In the genomic region with DNA sequence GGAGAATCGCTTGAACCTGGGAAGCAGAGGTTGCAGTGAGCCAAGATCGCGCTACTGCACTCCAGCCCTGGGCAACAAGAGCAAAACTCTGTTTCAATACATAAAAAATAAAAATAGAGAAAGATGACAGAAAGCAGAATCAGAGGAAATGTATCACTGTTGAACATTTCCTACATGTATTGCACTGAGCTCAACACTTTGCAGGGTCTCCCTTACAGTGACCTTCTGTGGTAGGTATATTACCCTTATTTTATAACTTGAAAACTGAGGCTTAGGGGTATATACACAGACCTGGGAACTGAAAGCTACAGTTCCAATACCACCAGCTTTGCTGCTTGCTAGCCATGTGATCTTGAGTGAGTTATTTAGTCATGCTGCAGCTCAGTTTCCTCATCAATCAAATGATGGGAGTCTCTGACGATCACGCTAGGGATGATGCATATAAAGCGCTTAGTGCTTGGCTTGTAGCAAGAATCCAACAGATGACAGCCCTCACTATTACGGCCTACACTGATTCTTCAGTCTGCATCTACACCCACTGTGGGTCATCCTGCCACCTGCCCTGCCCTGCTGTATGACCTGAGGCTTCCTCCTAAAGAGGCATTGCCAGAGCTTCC, we compare ENCODE assay signal across 27 cellular contexts.
"Had no signal": no experiment of that assay in that cellular context is flagged by ENCODE, and none has a peak within 500 bp of the region (broad histone marks: within the 10 kb centered on the region; RNA-seq: fewer than 3 reads in every experiment).

No MANE protein-coding gene starts in this region.

- H3K9me3 ChIP-seq: gastrocnemius medialis, left lung, lower lobe of right lung, mucosa of descending colon had no signal

- H3K27me3 Mint-ChIP-seq: naive B cell; naive thymus-derived CD8-positive, alpha-beta T cell had no signal

- H3K36me3 ChIP-seq: esophagus squamous epithelium, gastrocnemius medialis, heart right ventricle, left lung, lower lobe of right lung had no signal

- H3K4me1 ChIP-seq: esophagus squamous epithelium, gastrocnemius medialis, left lung, lower lobe of right lung had no signal

- H3K4me3 Mint-ChIP-seq: mesothelial cell of epicardium; naive B cell; naive thymus-derived CD8-positive, alpha-beta T cell had no signal

- H3K4me3 ChIP-seq: coronary artery, dorsolateral prefrontal cortex, esophagus squamous epithelium, gastrocnemius medialis, heart right ventricle, left lung, lower lobe of right lung, mucosa of descending colon had no signal

- DNase-seq: dermis blood vessel endothelial cell; dorsolateral prefrontal cortex; effector CD4-positive, alpha-beta T cell; effector memory CD4-positive, alpha-beta T cell; erythroblast; esophagus squamous epithelium; foreskin fibroblast; foreskin melanocyte; gastrocnemius medialis; glutamatergic neuron; head of caudate nucleus; heart right ventricle; hippocampal formation; left cardiac atrium; left lung; lower lobe of right lung; mesenchymal stem cell; mucosa of descending colon; naive B cell; naive thymus-derived CD8-positive, alpha-beta T cell had no signal

- H3K4me1 Mint-ChIP-seq: mesothelial cell of epicardium; naive B cell; naive thymus-derived CD8-positive, alpha-beta T cell had no signal

- ATAC-seq: esophagus mucosa; gastrocnemius medialis; left cardiac atrium; left lung; lower lobe of right lung; mucosa of descending colon; naive thymus-derived CD8-positive, alpha-beta T cell had no signal

- H3K27me3 ChIP-seq: dorsolateral prefrontal cortex, esophagus squamous epithelium, gastrocnemius medialis, heart right ventricle, left lung had no signal

- H3K27ac Mint-ChIP-seq: mesothelial cell of epicardium; naive B cell; naive thymus-derived CD8-positive, alpha-beta T cell had no signal

- FAIRE-seq: colon, islet of Langerhans, keratinocyte had no signal

- H3K27ac ChIP-seq: coronary artery, dorsolateral prefrontal cortex, epithelial cell of prostate, esophagus squamous epithelium, gastrocnemius medialis, heart right ventricle, left lung, lower lobe of right lung had no signal

- H3K36me3 Mint-ChIP-seq: mesothelial cell of epicardium; naive B cell; naive thymus-derived CD8-positive, alpha-beta T cell had no signal
